1 cellular context compared by ENCODE assay signal in the genomic region with DNA sequence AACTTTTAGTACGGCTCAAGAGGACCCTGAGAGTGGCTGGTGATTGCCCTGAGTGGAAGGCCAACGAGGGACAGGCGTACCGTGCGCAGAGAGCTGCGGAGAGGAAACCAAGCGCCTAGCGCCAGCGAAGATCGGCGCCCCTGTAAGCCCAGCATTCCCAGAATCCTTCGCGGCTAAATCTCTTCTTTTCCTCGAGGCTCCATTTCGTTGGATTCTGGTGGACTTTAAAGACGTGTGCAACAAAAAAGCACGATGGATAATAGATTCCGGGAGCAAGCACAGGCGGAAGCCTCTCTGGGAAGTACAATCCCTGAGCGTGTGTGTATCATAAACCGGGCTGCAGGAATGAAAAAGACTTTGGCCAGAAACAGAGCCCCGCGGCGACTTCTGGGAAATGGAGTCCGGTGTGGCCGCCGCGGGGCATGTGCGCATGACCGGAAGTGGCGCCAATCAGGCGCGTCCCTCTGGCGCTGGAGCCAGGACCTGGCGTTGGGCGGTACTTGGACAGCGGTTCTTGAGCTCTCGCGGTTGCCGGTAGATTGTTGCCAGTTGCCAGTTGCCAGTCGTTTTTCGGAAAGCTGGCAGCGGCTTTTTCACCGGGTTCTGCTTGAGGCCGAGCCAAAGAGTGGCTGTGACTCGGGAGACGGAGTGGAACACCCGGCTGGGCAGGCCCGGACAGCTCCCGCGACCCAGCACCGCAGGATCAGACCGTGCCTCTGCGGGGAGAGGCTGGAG.
TF ChIP-seq lines count a peak whose summit lies in the region.

A gene (plus strand): TSS at position 449 of the 735 bp plus-strand sequence. CDS start 406 bp downstream, outside the sequence.

TF ChIP-seq in GM12878, 131 proteins besides CTCF, POLR2A, EP300 and RAD21 (continued from another document and continues in another):
- TF ChIP-seq, protein P1, sequence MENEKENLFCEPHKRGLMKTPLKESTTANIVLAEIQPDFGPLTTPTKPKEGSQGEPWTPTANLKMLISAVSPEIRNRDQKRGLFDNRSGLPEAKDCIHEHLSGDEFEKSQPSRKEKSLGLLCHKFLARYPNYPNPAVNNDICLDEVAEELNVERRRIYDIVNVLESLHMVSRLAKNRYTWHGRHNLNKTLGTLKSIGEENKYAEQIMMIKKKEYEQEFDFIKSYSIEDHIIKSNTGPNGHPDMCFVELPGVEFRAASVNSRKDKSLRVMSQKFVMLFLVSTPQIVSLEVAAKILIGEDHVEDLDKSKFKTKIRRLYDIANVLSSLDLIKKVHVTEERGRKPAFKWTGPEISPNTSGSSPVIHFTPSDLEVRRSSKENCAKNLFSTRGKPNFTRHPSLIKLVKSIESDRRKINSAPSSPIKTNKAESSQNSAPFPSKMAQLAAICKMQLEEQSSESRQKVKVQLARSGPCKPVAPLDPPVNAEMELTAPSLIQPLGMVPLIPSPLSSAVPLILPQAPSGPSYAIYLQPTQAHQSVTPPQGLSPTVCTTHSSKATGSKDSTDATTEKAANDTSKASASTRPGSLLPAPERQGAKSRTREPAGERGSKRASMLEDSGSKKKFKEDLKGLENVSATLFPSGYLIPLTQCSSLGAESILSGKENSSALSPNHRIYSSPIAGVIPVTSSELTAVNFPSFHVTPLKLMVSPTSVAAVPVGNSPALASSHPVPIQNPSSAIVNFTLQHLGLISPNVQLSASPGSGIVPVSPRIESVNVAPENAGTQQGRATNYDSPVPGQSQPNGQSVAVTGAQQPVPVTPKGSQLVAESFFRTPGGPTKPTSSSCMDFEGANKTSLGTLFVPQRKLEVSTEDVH (IDR thresholded peaks at IDR 0.05; ENCODE audit: low read depth, partially characterized antibody) = no peak
- TF ChIP-seq, protein P2, sequence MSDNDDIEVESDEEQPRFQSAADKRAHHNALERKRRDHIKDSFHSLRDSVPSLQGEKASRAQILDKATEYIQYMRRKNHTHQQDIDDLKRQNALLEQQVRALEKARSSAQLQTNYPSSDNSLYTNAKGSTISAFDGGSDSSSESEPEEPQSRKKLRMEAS (IDR thresholded peaks at IDR 0.05; ENCODE audit: low read depth, low read length) = no peak; the same call in 1 of the 2 replicates
- TF ChIP-seq CREM (IDR thresholded peaks at IDR 0.05; ENCODE audit: low read depth) = peak; percentile 98
- peak; percentile 81; the same call in 1 of the 2 replicates for TF ChIP-seq RB1 (IDR thresholded peaks at IDR 0.05; ENCODE audit: borderline replicate concordance)
- peak; percentile 36; the same call in 1 of the 2 replicates for TF ChIP-seq NBN (IDR thresholded peaks at IDR 0.05)
- TF ChIP-seq DPF2 (IDR thresholded peaks at IDR 0.05) = peak; percentile 40; the same call in 1 of the 2 replicates
- no peak for TF ChIP-seq TARDBP (IDR thresholded peaks at IDR 0.05; ENCODE audit: borderline replicate concordance)
- TF ChIP-seq, protein P3, sequence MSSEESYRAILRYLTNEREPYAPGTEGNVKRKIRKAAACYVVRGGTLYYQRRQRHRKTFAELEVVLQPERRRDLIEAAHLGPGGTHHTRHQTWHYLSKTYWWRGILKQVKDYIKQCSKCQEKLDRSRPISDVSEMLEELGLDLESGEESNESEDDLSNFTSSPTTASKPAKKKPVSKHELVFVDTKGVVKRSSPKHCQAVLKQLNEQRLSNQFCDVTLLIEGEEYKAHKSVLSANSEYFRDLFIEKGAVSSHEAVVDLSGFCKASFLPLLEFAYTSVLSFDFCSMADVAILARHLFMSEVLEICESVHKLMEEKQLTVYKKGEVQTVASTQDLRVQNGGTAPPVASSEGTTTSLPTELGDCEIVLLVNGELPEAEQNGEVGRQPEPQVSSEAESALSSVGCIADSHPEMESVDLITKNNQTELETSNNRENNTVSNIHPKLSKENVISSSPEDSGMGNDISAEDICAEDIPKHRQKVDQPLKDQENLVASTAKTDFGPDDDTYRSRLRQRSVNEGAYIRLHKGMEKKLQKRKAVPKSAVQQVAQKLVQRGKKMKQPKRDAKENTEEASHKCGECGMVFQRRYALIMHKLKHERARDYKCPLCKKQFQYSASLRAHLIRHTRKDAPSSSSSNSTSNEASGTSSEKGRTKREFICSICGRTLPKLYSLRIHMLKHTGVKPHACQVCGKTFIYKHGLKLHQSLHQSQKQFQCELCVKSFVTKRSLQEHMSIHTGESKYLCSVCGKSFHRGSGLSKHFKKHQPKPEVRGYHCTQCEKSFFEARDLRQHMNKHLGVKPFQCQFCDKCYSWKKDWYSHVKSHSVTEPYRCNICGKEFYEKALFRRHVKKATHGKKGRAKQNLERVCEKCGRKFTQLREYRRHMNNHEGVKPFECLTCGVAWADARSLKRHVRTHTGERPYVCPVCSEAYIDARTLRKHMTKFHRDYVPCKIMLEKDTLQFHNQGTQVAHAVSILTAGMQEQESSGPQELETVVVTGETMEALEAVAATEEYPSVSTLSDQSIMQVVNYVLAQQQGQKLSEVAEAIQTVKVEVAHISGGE (CRISPR knock-in tag; IDR thresholded peaks at IDR 0.05) = no peak
- peak; percentile 76; the same call in 1 of the 2 replicates for TF ChIP-seq SIN3A (IDR thresholded peaks at IDR 0.05; ENCODE audit: low read depth, low read length)
- TF ChIP-seq, protein P4, sequence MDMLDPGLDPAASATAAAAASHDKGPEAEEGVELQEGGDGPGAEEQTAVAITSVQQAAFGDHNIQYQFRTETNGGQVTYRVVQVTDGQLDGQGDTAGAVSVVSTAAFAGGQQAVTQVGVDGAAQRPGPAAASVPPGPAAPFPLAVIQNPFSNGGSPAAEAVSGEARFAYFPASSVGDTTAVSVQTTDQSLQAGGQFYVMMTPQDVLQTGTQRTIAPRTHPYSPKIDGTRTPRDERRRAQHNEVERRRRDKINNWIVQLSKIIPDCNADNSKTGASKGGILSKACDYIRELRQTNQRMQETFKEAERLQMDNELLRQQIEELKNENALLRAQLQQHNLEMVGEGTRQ (IDR thresholded peaks at IDR 0.05; ENCODE audit: borderline replicate concordance, low read depth, low read length) = no peak
- no peak for TF ChIP-seq KAT2A (conservative IDR thresholded peaks at IDR 0.05; ENCODE audit: control insufficient read depth, low read depth, low read length)
- TF ChIP-seq BCL11A (IDR thresholded peaks at IDR 0.05; ENCODE audit: low read depth, low read length) = no peak
- peak; percentile 49 for TF ChIP-seq SMAD1 (IDR thresholded peaks at IDR 0.05; ENCODE audit: low read depth, partially characterized antibody)
- TF ChIP-seq EGR1 (IDR thresholded peaks at IDR 0.05; ENCODE audit: borderline replicate concordance in 1 of 2, low read depth in 2 of 2, low read length in 2 of 2) = no peak
- no peak for TF ChIP-seq MEF2B (IDR thresholded peaks at IDR 0.05; ENCODE audit: partially characterized antibody, poor library complexity, severe bottlenecking)
- TF ChIP-seq ZBED1 (IDR thresholded peaks at IDR 0.05; ENCODE audit: borderline replicate concordance) = no peak
- peak; percentile 90 for TF ChIP-seq POLR2AphosphoS5 (IDR thresholded peaks at IDR 0.05; ENCODE audit: low read length)
- TF ChIP-seq, protein P5, sequence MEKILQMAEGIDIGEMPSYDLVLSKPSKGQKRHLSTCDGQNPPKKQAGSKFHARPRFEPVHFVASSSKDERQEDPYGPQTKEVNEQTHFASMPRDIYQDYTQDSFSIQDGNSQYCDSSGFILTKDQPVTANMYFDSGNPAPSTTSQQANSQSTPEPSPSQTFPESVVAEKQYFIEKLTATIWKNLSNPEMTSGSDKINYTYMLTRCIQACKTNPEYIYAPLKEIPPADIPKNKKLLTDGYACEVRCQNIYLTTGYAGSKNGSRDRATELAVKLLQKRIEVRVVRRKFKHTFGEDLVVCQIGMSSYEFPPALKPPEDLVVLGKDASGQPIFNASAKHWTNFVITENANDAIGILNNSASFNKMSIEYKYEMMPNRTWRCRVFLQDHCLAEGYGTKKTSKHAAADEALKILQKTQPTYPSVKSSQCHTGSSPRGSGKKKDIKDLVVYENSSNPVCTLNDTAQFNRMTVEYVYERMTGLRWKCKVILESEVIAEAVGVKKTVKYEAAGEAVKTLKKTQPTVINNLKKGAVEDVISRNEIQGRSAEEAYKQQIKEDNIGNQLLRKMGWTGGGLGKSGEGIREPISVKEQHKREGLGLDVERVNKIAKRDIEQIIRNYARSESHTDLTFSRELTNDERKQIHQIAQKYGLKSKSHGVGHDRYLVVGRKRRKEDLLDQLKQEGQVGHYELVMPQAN (conservative IDR thresholded peaks at IDR 0.05) = peak; percentile 93
- no peak for TF ChIP-seq ZNF207 (IDR thresholded peaks at IDR 0.05; ENCODE audit: borderline replicate concordance)
- TF ChIP-seq, protein P6, sequence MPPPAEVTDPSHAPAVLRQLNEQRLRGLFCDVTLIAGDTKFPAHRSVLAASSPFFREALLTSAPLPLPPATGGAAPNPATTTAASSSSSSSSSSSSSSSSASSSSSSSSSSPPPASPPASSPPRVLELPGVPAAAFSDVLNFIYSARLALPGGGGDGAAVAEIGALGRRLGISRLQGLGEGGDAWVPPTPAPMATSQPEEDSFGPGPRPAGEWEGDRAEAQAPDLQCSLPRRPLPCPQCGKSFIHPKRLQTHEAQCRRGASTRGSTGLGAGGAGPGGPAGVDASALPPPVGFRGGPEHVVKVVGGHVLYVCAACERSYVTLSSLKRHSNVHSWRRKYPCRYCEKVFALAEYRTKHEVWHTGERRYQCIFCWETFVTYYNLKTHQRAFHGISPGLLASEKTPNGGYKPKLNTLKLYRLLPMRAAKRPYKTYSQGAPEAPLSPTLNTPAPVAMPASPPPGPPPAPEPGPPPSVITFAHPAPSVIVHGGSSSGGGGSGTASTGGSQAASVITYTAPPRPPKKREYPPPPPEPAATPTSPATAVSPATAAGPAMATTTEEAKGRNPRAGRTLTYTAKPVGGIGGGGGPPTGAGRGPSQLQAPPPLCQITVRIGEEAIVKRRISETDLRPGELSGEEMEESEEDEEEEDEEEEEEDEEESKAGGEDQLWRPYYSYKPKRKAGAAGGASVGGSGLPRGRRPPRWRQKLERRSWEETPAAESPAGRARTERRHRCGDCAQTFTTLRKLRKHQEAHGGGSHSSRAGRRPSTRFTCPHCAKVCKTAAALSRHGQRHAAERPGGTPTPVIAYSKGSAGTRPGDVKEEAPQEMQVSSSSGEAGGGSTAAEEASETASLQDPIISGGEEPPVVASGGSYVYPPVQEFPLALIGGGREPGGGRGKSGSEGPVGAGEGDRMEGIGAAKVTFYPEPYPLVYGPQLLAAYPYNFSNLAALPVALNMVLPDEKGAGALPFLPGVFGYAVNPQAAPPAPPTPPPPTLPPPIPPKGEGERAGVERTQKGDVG (CRISPR knock-in tag; IDR thresholded peaks at IDR 0.05) = no peak
- TF ChIP-seq, protein P7, sequence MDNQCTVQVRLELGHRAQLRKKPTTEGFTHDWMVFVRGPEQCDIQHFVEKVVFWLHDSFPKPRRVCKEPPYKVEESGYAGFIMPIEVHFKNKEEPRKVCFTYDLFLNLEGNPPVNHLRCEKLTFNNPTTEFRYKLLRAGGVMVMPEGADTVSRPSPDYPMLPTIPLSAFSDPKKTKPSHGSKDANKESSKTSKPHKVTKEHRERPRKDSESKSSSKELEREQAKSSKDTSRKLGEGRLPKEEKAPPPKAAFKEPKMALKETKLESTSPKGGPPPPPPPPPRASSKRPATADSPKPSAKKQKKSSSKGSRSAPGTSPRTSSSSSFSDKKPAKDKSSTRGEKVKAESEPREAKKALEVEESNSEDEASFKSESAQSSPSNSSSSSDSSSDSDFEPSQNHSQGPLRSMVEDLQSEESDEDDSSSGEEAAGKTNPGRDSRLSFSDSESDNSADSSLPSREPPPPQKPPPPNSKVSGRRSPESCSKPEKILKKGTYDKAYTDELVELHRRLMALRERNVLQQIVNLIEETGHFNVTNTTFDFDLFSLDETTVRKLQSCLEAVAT (IDR thresholded peaks at IDR 0.05) = no peak
- TF ChIP-seq, protein P8, sequence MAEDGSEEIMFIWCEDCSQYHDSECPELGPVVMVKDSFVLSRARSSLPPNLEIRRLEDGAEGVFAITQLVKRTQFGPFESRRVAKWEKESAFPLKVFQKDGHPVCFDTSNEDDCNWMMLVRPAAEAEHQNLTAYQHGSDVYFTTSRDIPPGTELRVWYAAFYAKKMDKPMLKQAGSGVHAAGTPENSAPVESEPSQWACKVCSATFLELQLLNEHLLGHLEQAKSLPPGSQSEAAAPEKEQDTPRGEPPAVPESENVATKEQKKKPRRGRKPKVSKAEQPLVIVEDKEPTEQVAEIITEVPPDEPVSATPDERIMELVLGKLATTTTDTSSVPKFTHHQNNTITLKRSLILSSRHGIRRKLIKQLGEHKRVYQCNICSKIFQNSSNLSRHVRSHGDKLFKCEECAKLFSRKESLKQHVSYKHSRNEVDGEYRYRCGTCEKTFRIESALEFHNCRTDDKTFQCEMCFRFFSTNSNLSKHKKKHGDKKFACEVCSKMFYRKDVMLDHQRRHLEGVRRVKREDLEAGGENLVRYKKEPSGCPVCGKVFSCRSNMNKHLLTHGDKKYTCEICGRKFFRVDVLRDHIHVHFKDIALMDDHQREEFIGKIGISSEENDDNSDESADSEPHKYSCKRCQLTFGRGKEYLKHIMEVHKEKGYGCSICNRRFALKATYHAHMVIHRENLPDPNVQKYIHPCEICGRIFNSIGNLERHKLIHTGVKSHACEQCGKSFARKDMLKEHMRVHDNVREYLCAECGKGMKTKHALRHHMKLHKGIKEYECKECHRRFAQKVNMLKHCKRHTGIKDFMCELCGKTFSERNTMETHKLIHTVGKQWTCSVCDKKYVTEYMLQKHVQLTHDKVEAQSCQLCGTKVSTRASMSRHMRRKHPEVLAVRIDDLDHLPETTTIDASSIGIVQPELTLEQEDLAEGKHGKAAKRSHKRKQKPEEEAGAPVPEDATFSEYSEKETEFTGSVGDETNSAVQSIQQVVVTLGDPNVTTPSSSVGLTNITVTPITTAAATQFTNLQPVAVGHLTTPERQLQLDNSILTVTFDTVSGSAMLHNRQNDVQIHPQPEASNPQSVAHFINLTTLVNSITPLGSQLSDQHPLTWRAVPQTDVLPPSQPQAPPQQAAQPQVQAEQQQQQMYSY (CRISPR knock-in tag; IDR thresholded peaks at IDR 0.05) = no peak
- TF ChIP-seq GABPA (IDR thresholded peaks at IDR 0.05; ENCODE audit: low read depth) = peak; percentile 90
- no peak for TF ChIP-seq ZSCAN29 (IDR thresholded peaks at IDR 0.05)
- TF ChIP-seq IKZF2 (IDR thresholded peaks at IDR 0.05) = peak; percentile 41 to 63; a peak in 2 of 4 replicates
- TF ChIP-seq BMI1 (IDR thresholded peaks at IDR 0.05; ENCODE audit: borderline replicate concordance) = no peak
- no peak for TF ChIP-seq ZZZ3 (IDR thresholded peaks at IDR 0.05; ENCODE audit: control insufficient read depth, insufficient read length, low read depth)
- TF ChIP-seq STAT1 (conservative IDR thresholded peaks at IDR 0.05) = no peak
- TF ChIP-seq FOXM1 (IDR thresholded peaks at IDR 0.05; ENCODE audit: low read depth, low read length) = no peak; the same call in 1 of the 2 replicates
- TF ChIP-seq MTA2 (IDR thresholded peaks at IDR 0.05; ENCODE audit: low read depth) = no peak
- TF ChIP-seq POLR2AphosphoS2 (IDR thresholded peaks at IDR 0.05; ENCODE audit: low read depth, low read length) = peak; percentile 65; the same call in 1 of the 2 replicates
- TF ChIP-seq LARP7 (IDR thresholded peaks at IDR 0.05) = no peak; the same call in none of the 2 replicates
- TF ChIP-seq PML (IDR thresholded peaks at IDR 0.05; ENCODE audit: low read length) = peak; percentile 88
- TF ChIP-seq, protein P9, sequence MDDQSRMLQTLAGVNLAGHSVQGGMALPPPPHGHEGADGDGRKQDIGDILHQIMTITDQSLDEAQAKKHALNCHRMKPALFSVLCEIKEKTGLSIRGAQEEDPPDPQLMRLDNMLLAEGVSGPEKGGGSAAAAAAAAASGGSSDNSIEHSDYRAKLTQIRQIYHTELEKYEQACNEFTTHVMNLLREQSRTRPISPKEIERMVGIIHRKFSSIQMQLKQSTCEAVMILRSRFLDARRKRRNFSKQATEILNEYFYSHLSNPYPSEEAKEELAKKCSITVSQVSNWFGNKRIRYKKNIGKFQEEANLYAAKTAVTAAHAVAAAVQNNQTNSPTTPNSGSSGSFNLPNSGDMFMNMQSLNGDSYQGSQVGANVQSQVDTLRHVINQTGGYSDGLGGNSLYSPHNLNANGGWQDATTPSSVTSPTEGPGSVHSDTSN (IDR thresholded peaks at IDR 0.05; ENCODE audit: insufficient replicate concordance, low read depth, low read length) = no peak
- TF ChIP-seq NR2F1 (conservative IDR thresholded peaks at IDR 0.05) = peak; percentile 45; the same call in 1 of the 2 replicates
- no peak for TF ChIP-seq TCF3 (IDR thresholded peaks at IDR 0.05; ENCODE audit: borderline replicate concordance, insufficient read depth, low read depth, low read length)
